ENCODE assay signal across 8 cellular contexts in genomic region chr5:176810084-176810597, GRCh38. TPM values are rescaled to one million over a fixed set of nuclear protein-coding genes. Genes with fewer than 3 reads are reported as not detected.
DNase-seq lines count a peak whose midpoint lies in the region; ATAC-seq and TF ChIP-seq lines count a peak whose summit lies in the region.

Gene UNC5A (plus strand): TSS chr5:176810559. CDS start chr5:176810751, 192 bp downstream.

- no peaks in the 10 kb centered on the region for H3K36me3 Mint-ChIP-seq in endodermal cell (ENCODE audit: low read depth)

- ATAC-seq in HG02870 (IDR thresholded peaks at IDR 0.05; ENCODE audit: unreplicated experiment) = no peak
- no peak for ATAC-seq in GM21390 (IDR thresholded peaks at IDR 0.05; ENCODE audit: unreplicated experiment)

- H3K9me3 Mint-ChIP-seq in endodermal cell = no peaks in the 10 kb centered on the region

- H3K27ac ChIP-seq in endodermal cell (ENCODE audit: low read depth, low read length) = no peak within 1 kb of the TSS
- no peak within 1 kb of the TSS for H3K27ac ChIP-seq in osteoblast (ENCODE audit: low read depth, low read length)

- H2AFZ ChIP-seq in osteoblast (ENCODE audit: low read length) = no peak within 1 kb of the TSS

- no peaks in the 10 kb centered on the region for H3K4me1 ChIP-seq in endodermal cell (ENCODE audit: control insufficient read depth, insufficient read depth, low read length)
- H3K4me1 ChIP-seq in osteoblast (ENCODE audit: insufficient read depth, low read length) = no peaks in the 10 kb centered on the region

- peak within 1 kb of the TSS; percentile 58 for H3K4me3 Mint-ChIP-seq in endodermal cell

- H3K9me3 ChIP-seq in endodermal cell (ENCODE audit: control insufficient read depth, low read length) = no peaks in the 10 kb centered on the region
- no peaks in the 10 kb centered on the region for H3K9me3 ChIP-seq in osteoblast (ENCODE audit: low read depth, low read length)

- H3K36me3 ChIP-seq in endodermal cell (ENCODE audit: control insufficient read depth, insufficient read depth, low read length) (no peaks in the 10 kb centered on the region), osteoblast (ENCODE audit: insufficient read depth, low read length) (no peaks in the 10 kb centered on the region)

- DNase-seq in GM12865 (ENCODE audit: low read depth) = peak; percentile 63
- DNase-seq in NCI-H2171 treated with DMSO at 0.1 percent for 48 hours (lab: John Stamatoyannopoulos, UW) = peak; percentile 59
- peak; percentile 6 for DNase-seq in activated CD8-positive, alpha-beta memory T cell treated with anti-CD3 and anti-CD28 coated beads, Interleukin-2, amount 50 U/mL, for 24 hours (ENCODE audit: extremely low read depth)
- peak; percentile 91 for DNase-seq in endodermal cell
- peak; percentile 90 for DNase-seq in osteoblast (ENCODE audit: insufficient read length, low spot score, missing footprints)
- DNase-seq in GF-D8 (lab: John Stamatoyannopoulos, UW) = no peak

- H3K79me2 ChIP-seq in osteoblast (ENCODE audit: insufficient read depth, low read length) = no peaks in the 10 kb centered on the region

- H4K20me1 ChIP-seq in osteoblast (ENCODE audit: insufficient read depth, low read length) = no peaks in the 10 kb centered on the region

- no peak for TF ChIP-seq CTCF in GM12865 (IDR thresholded peaks at IDR 0.05; ENCODE audit: insufficient read depth, low read depth, low read length, missing control alignments)
- no peak for TF ChIP-seq CTCF in endodermal cell (conservative IDR thresholded peaks at IDR 0.05)
- no peak for TF ChIP-seq CTCF in osteoblast (IDR thresholded peaks at IDR 0.05; ENCODE audit: extremely low read depth, low read depth, low read length)

- H3K4me1 Mint-ChIP-seq in endodermal cell = peaks cover 13% of the 10 kb centered on the region

- no peak within 1 kb of the TSS for H3K27ac Mint-ChIP-seq in endodermal cell

- no peak within 1 kb of the TSS for H3K9ac ChIP-seq in endodermal cell (ENCODE audit: extremely low read depth, low read length, poor library complexity, severe bottlenecking)

- no peak within 1 kb of the TSS for H3K4me2 ChIP-seq in osteoblast (ENCODE audit: insufficient read depth, low read length)

- H3K4me3 ChIP-seq in GM12865 (ENCODE audit: low read depth, low read length) = no peak within 1 kb of the TSS
- peak within 1 kb of the TSS; percentile 72 for H3K4me3 ChIP-seq in endodermal cell (ENCODE audit: low read length)
- H3K4me3 ChIP-seq in osteoblast (ENCODE audit: insufficient read depth, low read length) = no peak within 1 kb of the TSS

- peaks cover 81% of the 10 kb centered on the region for H3K27me3 Mint-ChIP-seq in endodermal cell (ENCODE audit: insufficient read depth)

- 0% methylated on average over 4 to 65 of the region's 65 CpGs for WGBS in endodermal cell (ENCODE audit: insufficient coverage in 1 of 2, insufficient read length in 1 of 2), 2 experiments

- H3K27me3 ChIP-seq in endodermal cell (ENCODE audit: control insufficient read depth, insufficient read depth, low read length, poor library complexity, severe bottlenecking) = peaks cover 86% of the 10 kb centered on the region
- H3K27me3 ChIP-seq in osteoblast (ENCODE audit: insufficient read depth, low read length) = peaks cover 51% of the 10 kb centered on the region

RNA-seq across cellular contexts. Expression of gene UNC5A, which starts in this region (rescaled TPM):
- total RNA-seq in endodermal cell (1 to 10 TPM in 1 of 2 donors, under 1 TPM in 1; 0.89 to 1.4 TPM), osteoblast (not detected in 2 replicates)
- polyA plus RNA-seq in endodermal cell (2013, experiment 1 of 2) = 3.4 TPM
- polyA plus RNA-seq in endodermal cell (2013, experiment 2 of 2) = 3.0 TPM

Comparison
In these comparisons a context has a peak if more than half of its experiments do, and no peak if none do; other contexts are left out.
1. Peak in DNase-seq in osteoblast; RNA of the gene not detected or under 1 TPM.